23 cellular contexts compared by ENCODE assay signal in the genomic region with DNA sequence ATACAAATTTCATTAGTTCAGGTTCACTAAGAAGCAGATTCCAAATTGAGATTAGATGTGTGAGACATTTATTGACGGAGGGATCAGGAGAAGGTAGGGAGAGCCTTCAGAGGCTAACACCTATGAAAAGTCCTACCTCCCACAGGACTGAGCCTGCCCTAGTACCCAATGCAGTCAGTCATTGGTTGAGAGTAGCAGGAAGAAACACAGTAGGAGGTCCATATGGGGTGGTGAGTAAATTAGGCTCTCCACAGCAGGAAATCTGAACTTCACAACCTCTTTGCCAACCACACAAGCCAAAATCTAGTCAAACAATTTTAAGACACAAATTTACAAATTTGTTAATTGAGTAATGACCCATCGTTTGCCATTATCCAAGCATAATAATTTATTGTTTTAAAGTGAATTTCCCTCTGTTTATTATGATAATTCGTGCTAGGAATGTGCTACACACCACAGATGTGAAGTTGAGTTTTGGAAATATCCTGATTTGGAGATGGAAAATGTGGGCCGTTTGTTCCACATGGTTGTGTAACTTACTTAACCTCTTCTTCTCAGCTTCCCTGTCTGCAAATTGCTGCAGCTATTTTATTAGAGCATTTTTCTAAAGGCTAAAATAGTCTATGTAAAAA.
A peak's percentile ranks its signal among the peaks of the same experiment; 100 is the strongest.
DNase-seq lines count a peak whose midpoint lies in the region; ATAC-seq and TF ChIP-seq lines count a peak whose summit lies in the region.
"Had no signal": no experiment of that assay in that cellular context is flagged by ENCODE, and none has a peak within 500 bp of the region (broad histone marks: within the 10 kb centered on the region; RNA-seq: fewer than 3 reads in every experiment).

No MANE protein-coding gene starts in this region.

- no peak overlapping the region for H3K4me3 ChIP-seq in fibroblast of villous mesenchyme (ENCODE audit: low read depth, low read length)
- H3K4me3 ChIP-seq in upper lobe of right lung = no peak overlapping the region
- H3K4me3 ChIP-seq in heart right ventricle = no peak overlapping the region
- H3K4me3 ChIP-seq: GM12878, ovary, skin epidermis had no signal

- no peak for DNase-seq in activated CD4-positive, alpha-beta T cell treated with anti-CD3 and anti-CD28 coated beads for 36 hours
- DNase-seq in activated CD4-positive, alpha-beta T cell treated with anti-CD3 and anti-CD28 coated beads, Interleukin-2, amount 50 U/mL, for 4 hours = no peak
- DNase-seq in WTC11 (ENCODE audit: low spot score) = no peak
- peak; percentile 39 for DNase-seq in fibroblast of villous mesenchyme (ENCODE audit: low read depth)
- DNase-seq in NCI-H2029 treated with DMSO at 0.1 percent for 48 hours (lab: John Stamatoyannopoulos, UW) = no peak
- DNase-seq in SKM-1 (lab: John Stamatoyannopoulos, UW; ENCODE audit: unreplicated experiment) = no peak
- DNase-seq in upper lobe of right lung = no peak
- no peak for DNase-seq in heart right ventricle
- DNase-seq: activated CD4-positive, alpha-beta T cell treated with anti-CD3 and anti-CD28 coated beads, Interleukin-2, amount 50 U/mL, for 1 hour; activated naive CD4-positive, alpha-beta T cell treated with anti-CD3 and anti-CD28 coated beads for 36 hours; anterior cingulate cortex; CD4-positive, CD25-positive, alpha-beta regulatory T cell; NCI-H510A treated with DMSO at 0.1 percent for 48 hours; nephron progenitor cell; NK-92 treated with Interleukin-12 subunit alpha and Interleukin-12 subunit beta, amount 100 ng/mL, for 24 hours; ovary; SHP77 had no signal

- POLR2A ChIA-PET in activated CD4-positive, alpha-beta T cell treated with anti-CD3 and anti-CD28 coated beads for 36 hours (lab: Charles Lee) = no interaction called here
- POLR2A ChIA-PET in WTC11 (lab: Charles Lee) = no interaction called here

- H3K36me3 ChIP-seq in upper lobe of right lung = no peaks in the 10 kb centered on the region
- no peaks in the 10 kb centered on the region for H3K36me3 ChIP-seq in heart right ventricle
- H3K36me3 ChIP-seq: ovary had no signal

- no peak overlapping the region for H3K27ac Mint-ChIP-seq in activated CD4-positive, alpha-beta T cell treated with anti-CD3 and anti-CD28 coated beads for 36 hours
- H3K27ac Mint-ChIP-seq in WTC11 = no peak overlapping the region
- H3K27ac Mint-ChIP-seq: activated naive CD4-positive, alpha-beta T cell treated with anti-CD3 and anti-CD28 coated beads for 36 hours; dendritic cell treated with granulocyte-macrophage colony-stimulating factor and Interleukin-4, amounts not matched to agents 40 ng/mL and 50 ng/mL, for 4 days; nephron progenitor cell had no signal

- no peaks in the 10 kb centered on the region for H3K27me3 Mint-ChIP-seq in activated CD4-positive, alpha-beta T cell treated with anti-CD3 and anti-CD28 coated beads for 36 hours
- H3K27me3 Mint-ChIP-seq in WTC11 (ENCODE audit: low read depth) = no peaks in the 10 kb centered on the region
- H3K27me3 Mint-ChIP-seq: CD4-positive, CD25-positive, alpha-beta regulatory T cell; dendritic cell treated with granulocyte-macrophage colony-stimulating factor and Interleukin-4, amounts not matched to agents 40 ng/mL and 50 ng/mL, for 4 days had no signal

- H3K27ac ChIP-seq in upper lobe of right lung (no peak overlapping the region), heart right ventricle (no peak overlapping the region)
- H3K27ac ChIP-seq: 22Rv1, ovary, skin epidermis, VCaP had no signal

- H3K27me3 ChIP-seq in upper lobe of right lung (no peaks in the 10 kb centered on the region), heart right ventricle (peaks cover 0 to 8% (median 0%) of the 10 kb centered on the region in 7 donors)
- H3K27me3 ChIP-seq: ovary had no signal

- intact Hi-C loops in activated CD4-positive, alpha-beta T cell treated with anti-CD3 and anti-CD28 coated beads for 36 hours (cut with DNase I, micrococcal nuclease) = no loop called here
- intact Hi-C loops in upper lobe of right lung (cut with DNase I) (no loop called here), heart right ventricle (cut with DNase I) (no loop called here)

- peaks cover 8% of the 10 kb centered on the region for H3K9me3 Mint-ChIP-seq in activated CD4-positive, alpha-beta T cell treated with anti-CD3 and anti-CD28 coated beads for 36 hours (ENCODE audit: low read depth)
- H3K9me3 Mint-ChIP-seq in WTC11 = no peaks in the 10 kb centered on the region
- H3K9me3 Mint-ChIP-seq: activated naive CD4-positive, alpha-beta T cell treated with anti-CD3 and anti-CD28 coated beads for 36 hours; CD4-positive, CD25-positive, alpha-beta regulatory T cell; dendritic cell treated with granulocyte-macrophage colony-stimulating factor and Interleukin-4, amounts not matched to agents 40 ng/mL and 50 ng/mL, for 4 days had no signal

- H3K9me3 ChIP-seq in upper lobe of right lung (no peaks in the 10 kb centered on the region), heart right ventricle (no peaks in the 10 kb centered on the region)

- no peak for TF ChIP-seq CTCF in WTC11 (IDR thresholded peaks at IDR 0.05)
- no peak for TF ChIP-seq CTCF in fibroblast of villous mesenchyme (IDR thresholded peaks at IDR 0.05; ENCODE audit: insufficient read depth, low read depth, low read length)
- no peak for TF ChIP-seq CTCF in upper lobe of right lung (IDR thresholded peaks at IDR 0.05)
- TF ChIP-seq CTCF in heart right ventricle (IDR thresholded peaks at IDR 0.05) = no peak

- H3K4me3 Mint-ChIP-seq in activated CD4-positive, alpha-beta T cell treated with anti-CD3 and anti-CD28 coated beads for 36 hours = no peak overlapping the region
- no peak overlapping the region for H3K4me3 Mint-ChIP-seq in WTC11
- H3K4me3 Mint-ChIP-seq: activated naive CD4-positive, alpha-beta T cell treated with anti-CD3 and anti-CD28 coated beads for 36 hours; CD4-positive, CD25-positive, alpha-beta regulatory T cell; dendritic cell treated with granulocyte-macrophage colony-stimulating factor and Interleukin-4, amounts not matched to agents 40 ng/mL and 50 ng/mL, for 4 days; nephron progenitor cell had no signal

- H3K4me1 Mint-ChIP-seq in activated CD4-positive, alpha-beta T cell treated with anti-CD3 and anti-CD28 coated beads for 36 hours = peaks cover 46% of the 10 kb centered on the region
- peaks cover 9% of the 10 kb centered on the region for H3K4me1 Mint-ChIP-seq in WTC11

- peaks cover 6% of the 10 kb centered on the region for H3K36me3 Mint-ChIP-seq in activated CD4-positive, alpha-beta T cell treated with anti-CD3 and anti-CD28 coated beads for 36 hours (ENCODE audit: low read depth)
- H3K36me3 Mint-ChIP-seq in WTC11 = no peaks in the 10 kb centered on the region
- H3K36me3 Mint-ChIP-seq: CD4-positive, CD25-positive, alpha-beta regulatory T cell had no signal

- H3K4me1 ChIP-seq in upper lobe of right lung (no peaks in the 10 kb centered on the region), heart right ventricle (peaks cover 0 to 18% (median 0%) of the 10 kb centered on the region in 9 donors)

- 33 to 47% methylated on average over 4 of the region's 4 CpGs for WGBS in heart right ventricle, 2 donors

- CTCF ChIA-PET in activated CD4-positive, alpha-beta T cell treated with anti-CD3 and anti-CD28 coated beads for 36 hours (lab: Charles Lee) = interaction anchor here (0.6 to 1.8 kb wide), 3 partner anchors 13 to 41 kb away, joined by 3 to 5 read pairs (median 5); no protein-coding TSS in a partner anchor
- CTCF ChIA-PET in WTC11 (lab: Charles Lee) = interaction anchor here (1.7 kb wide), 1 partner anchor 112 kb away, joined by 3 read pairs; no protein-coding TSS in a partner anchor

- ATAC-seq in activated CD4-positive, alpha-beta T cell treated with anti-CD3 and anti-CD28 coated beads for 36 hours = peak; percentile 51
- ATAC-seq in WTC11 (peak; percentile 76), upper lobe of right lung (no peak), heart right ventricle (no peak)
- ATAC-seq: GM12878, Panc1 had no signal

TF ChIP-seq in WTC11, 78 proteins besides CTCF, POLR2A, EP300 and RAD21 (continues in another document):
- no peak for TF ChIP-seq CBFB (CRISPR knock-in tag; IDR thresholded peaks at IDR 0.05; ENCODE audit: low read depth)
- TF ChIP-seq, protein P1, sequence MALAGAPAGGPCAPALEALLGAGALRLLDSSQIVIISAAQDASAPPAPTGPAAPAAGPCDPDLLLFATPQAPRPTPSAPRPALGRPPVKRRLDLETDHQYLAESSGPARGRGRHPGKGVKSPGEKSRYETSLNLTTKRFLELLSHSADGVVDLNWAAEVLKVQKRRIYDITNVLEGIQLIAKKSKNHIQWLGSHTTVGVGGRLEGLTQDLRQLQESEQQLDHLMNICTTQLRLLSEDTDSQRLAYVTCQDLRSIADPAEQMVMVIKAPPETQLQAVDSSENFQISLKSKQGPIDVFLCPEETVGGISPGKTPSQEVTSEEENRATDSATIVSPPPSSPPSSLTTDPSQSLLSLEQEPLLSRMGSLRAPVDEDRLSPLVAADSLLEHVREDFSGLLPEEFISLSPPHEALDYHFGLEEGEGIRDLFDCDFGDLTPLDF (CRISPR knock-in tag; IDR thresholded peaks at IDR 0.05) = no peak
- TF ChIP-seq KAT7 (CRISPR knock-in tag; IDR thresholded peaks at IDR 0.05; ENCODE audit: borderline replicate concordance) = no peak
- TF ChIP-seq, protein P2, sequence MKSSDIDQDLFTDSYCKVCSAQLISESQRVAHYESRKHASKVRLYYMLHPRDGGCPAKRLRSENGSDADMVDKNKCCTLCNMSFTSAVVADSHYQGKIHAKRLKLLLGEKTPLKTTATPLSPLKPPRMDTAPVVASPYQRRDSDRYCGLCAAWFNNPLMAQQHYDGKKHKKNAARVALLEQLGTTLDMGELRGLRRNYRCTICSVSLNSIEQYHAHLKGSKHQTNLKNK (CRISPR knock-in tag; IDR thresholded peaks at IDR 0.05) = no peak
- TF ChIP-seq GTF2I (CRISPR knock-in tag; conservative IDR thresholded peaks at IDR 0.05) = no peak
- TF ChIP-seq HMGA2 (CRISPR knock-in tag; IDR thresholded peaks at IDR 0.05) = no peak
- no peak for TF ChIP-seq PRRX2 (CRISPR knock-in tag; IDR thresholded peaks at IDR 0.05)
- TF ChIP-seq, protein P3, sequence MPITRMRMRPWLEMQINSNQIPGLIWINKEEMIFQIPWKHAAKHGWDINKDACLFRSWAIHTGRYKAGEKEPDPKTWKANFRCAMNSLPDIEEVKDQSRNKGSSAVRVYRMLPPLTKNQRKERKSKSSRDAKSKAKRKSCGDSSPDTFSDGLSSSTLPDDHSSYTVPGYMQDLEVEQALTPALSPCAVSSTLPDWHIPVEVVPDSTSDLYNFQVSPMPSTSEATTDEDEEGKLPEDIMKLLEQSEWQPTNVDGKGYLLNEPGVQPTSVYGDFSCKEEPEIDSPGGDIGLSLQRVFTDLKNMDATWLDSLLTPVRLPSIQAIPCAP (CRISPR knock-in tag; IDR thresholded peaks at IDR 0.05) = no peak

Comparison
In these comparisons a context has a peak if more than half of its experiments do, and no peak if none do; other contexts are left out.
1. ATAC-seq: peak in activated CD4-positive, alpha-beta T cell treated with anti-CD3 and anti-CD28 coated beads for 36 hours (single experiment) and WTC11 (single experiment); none in upper lobe of right lung (single experiment) and heart right ventricle (0 of 8).